In the genomic region with DNA sequence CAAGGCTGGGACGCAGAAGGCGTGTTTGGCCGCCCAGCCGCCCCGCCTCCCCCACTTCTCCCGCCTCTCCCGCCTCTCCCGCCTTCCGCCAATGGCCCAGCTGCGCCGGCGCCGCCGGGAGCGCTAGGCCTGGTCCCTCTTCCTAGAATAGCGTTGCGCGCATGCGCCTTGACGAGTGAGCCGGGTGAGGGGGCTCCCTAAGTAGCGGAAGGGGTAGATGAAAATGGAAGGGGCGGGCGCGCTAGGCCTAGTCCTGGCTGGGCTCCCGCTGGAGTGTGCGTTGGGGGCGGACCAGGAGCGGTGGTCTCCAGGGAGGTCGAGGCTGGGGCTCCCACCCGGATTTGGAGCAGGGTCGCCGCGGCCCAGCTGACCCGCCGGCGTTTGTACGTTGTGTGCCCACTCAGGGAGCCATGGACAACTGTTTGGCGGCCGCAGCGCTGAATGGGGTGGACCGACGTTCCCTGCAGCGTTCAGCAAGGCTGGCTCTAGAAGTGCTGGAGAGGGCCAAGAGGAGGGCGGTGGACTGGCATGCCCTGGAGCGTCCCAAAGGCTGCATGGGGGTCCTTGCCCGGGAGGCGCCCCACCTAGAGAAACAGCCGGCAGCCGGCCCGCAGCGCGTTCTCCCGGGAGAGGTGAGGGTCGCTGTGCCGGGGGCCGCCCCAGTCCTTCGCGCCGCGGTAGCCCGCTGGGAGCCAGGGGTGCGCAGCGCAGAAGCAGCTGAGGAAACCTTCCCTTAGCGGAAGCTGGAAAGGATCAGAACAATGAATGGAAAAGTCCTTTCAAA, we compare ENCODE assay signal across 8 cellular contexts. TPM values are rescaled to one million over a fixed set of nuclear protein-coding genes. Genes with fewer than 3 reads are reported as not detected.
DNase-seq lines count a peak whose midpoint lies in the region; ATAC-seq and TF ChIP-seq lines count a peak whose summit lies in the region.

TSS of gene AKIP1 (plus strand) at position 150 of the 784 bp plus-strand sequence. CDS start at position 411, 261 bp downstream.

- peaks cover 6% of the 10 kb centered on the region for H3K36me3 Mint-ChIP-seq in activated CD4-positive, alpha-beta memory T cell treated with anti-CD3 and anti-CD28 coated beads for 36 hours

- TF ChIP-seq RAD21 in liver (IDR thresholded peaks at IDR 0.05): peak in 1 of 2 donors; percentile 41

- CTCF ChIA-PET in activated CD4-positive, alpha-beta memory T cell treated with anti-CD3 and anti-CD28 coated beads for 36 hours (lab: Charles Lee): interaction anchor here (2.0 to 5.1 kb wide), 2 partner anchors 49 to 227 kb away, joined by 12 to 62 read pairs; no protein-coding TSS in a partner anchor

- peak within 1 kb of the TSS; percentile 45 to 83 for H3K9ac ChIP-seq in liver (ENCODE audit: low read depth in 1 of 2, low read length in 2 of 2)

- no peaks in the 10 kb centered on the region for H3K9me3 ChIP-seq in liver (ENCODE audit: control insufficient read depth in 4 of 4, low read length in 3 of 4)

- WGBS in liver: under 1% methylated on average over 65 of the region's 65 CpGs

- peak; percentile 61 for ATAC-seq in GM19372 (IDR thresholded peaks at IDR 0.05; ENCODE audit: low read depth, unreplicated experiment)
- peak; percentile 62 for ATAC-seq in HG03571 (IDR thresholded peaks at IDR 0.05; ENCODE audit: unreplicated experiment)

- H3K27me3 Mint-ChIP-seq in activated CD4-positive, alpha-beta memory T cell treated with anti-CD3 and anti-CD28 coated beads for 36 hours: no peaks in the 10 kb centered on the region

- H3K27ac ChIP-seq in liver (ENCODE audit: low read depth in 1 of 2, low read length in 2 of 2): peak within 1 kb of the TSS; percentile 73 to 87

- DNase-seq in C1 segment of cervical spinal cord (lab: John Stamatoyannopoulos, UW) (peak; percentile 55 to 95 (median 90)), NCI-H82 (lab: John Stamatoyannopoulos, UW) (peak; percentile 99), dermis microvascular lymphatic vessel endothelial cell (ENCODE audit: low read depth in 2 of 2) (peak; percentile 89 to 98)
- DNase-seq in activated CD4-positive, alpha-beta memory T cell treated with anti-CD3 and anti-CD28 coated beads for 36 hours: peak; percentile 91
- peak; percentile 82 for DNase-seq in stimulated activated CD4-positive, alpha-beta T cell treated with anti-CD3 and anti-CD28 coated beads, Interleukin-4, amount 100 ng/mL, for 1 hour

- H3K4me1 ChIP-seq in liver (ENCODE audit: control insufficient read depth in 4 of 4, insufficient read depth in 4 of 4, low read length in 3 of 4): peaks cover 0 to 16% (median 12%) of the 10 kb centered on the region in 4 donors

- intact Hi-C loops in activated CD4-positive, alpha-beta memory T cell treated with anti-CD3 and anti-CD28 coated beads for 36 hours (cut with micrococcal nuclease): loop anchor here (1.0 to 5.0 kb wide), 8 partner anchors 53 to 656 kb away; partner anchors contain the start of gene TMEM9B

- peak within 1 kb of the TSS; percentile 86 for H3K27ac Mint-ChIP-seq in activated CD4-positive, alpha-beta memory T cell treated with anti-CD3 and anti-CD28 coated beads for 36 hours

- peak within 1 kb of the TSS; percentile 74 to 99 (median 80) for H3K4me3 ChIP-seq in liver (ENCODE audit: low read depth in 1 of 3, low read length in 3 of 3)

- POLR2A ChIA-PET in activated CD4-positive, alpha-beta memory T cell treated with anti-CD3 and anti-CD28 coated beads for 36 hours (lab: Charles Lee): interaction anchor here (3.3 kb wide), 1 partner anchor 53 kb away, joined by 9 read pairs; the partner anchor contains the start of gene TMEM9B

- no peaks in the 10 kb centered on the region for H3K9me3 Mint-ChIP-seq in activated CD4-positive, alpha-beta memory T cell treated with anti-CD3 and anti-CD28 coated beads for 36 hours

- no peak for TF ChIP-seq CTCF in liver (IDR thresholded peaks at IDR 0.05; ENCODE audit: low read depth, low read length, missing input control)

- peak within 1 kb of the TSS; percentile 94 for H3K4me3 Mint-ChIP-seq in activated CD4-positive, alpha-beta memory T cell treated with anti-CD3 and anti-CD28 coated beads for 36 hours

- H3K4me1 Mint-ChIP-seq in activated CD4-positive, alpha-beta memory T cell treated with anti-CD3 and anti-CD28 coated beads for 36 hours (ENCODE audit: low read depth): peaks cover 45% of the 10 kb centered on the region

- peaks cover 0 to under 1% (median 0%) of the 10 kb centered on the region in 4 donors for H3K36me3 ChIP-seq in liver (ENCODE audit: control insufficient read depth in 4 of 4, insufficient read depth in 3 of 4, low read depth in 1 of 4, low read length in 3 of 4)

- no peaks in the 10 kb centered on the region for H3K27me3 ChIP-seq in liver (ENCODE audit: control insufficient read depth in 4 of 4, insufficient read depth in 4 of 4, low read length in 3 of 4)

TF ChIP-seq in liver, 16 proteins besides CTCF, POLR2A, EP300 and RAD21:
- TF ChIP-seq ZBTB33 (IDR thresholded peaks at IDR 0.05): no peak
- no peak for TF ChIP-seq ATF3 (IDR thresholded peaks at IDR 0.05)
- TF ChIP-seq YY1 (IDR thresholded peaks at IDR 0.05): peak; percentile 50
- TF ChIP-seq GABPA (IDR thresholded peaks at IDR 0.05 in 1 of 2, conservative IDR thresholded peaks at IDR 0.05 in 1 of 2): peak in 1 of 2 donors; percentile 72
- no peak for TF ChIP-seq SP1 (IDR thresholded peaks at IDR 0.05)

RNA-seq across cellular contexts. Expression of gene AKIP1, which starts in this region (rescaled TPM):
- 10 to 100 TPM; 37.9 to 39.9 TPM for total RNA-seq in activated CD4-positive, alpha-beta memory T cell treated with anti-CD3 and anti-CD28 coated beads for 36 hours
- total RNA-seq in dermis microvascular lymphatic vessel endothelial cell (19.0 and 31.3 TPM in 2 replicates), liver (10 to 100 TPM in 1 of 2 donors, 1 to 10 TPM in 1; 9.3 to 10.1 TPM)
- 10 to 100 TPM in 1 of 2 donors, 1 to 10 TPM in 1; 9.7 to 12.3 TPM for polyA plus RNA-seq in liver

Comparison
In these comparisons a context has a peak if more than half of its experiments do, and no peak if none do; other contexts are left out.
1. Peak in every context shown above with its lines: DNase-seq, ATAC-seq, H3K4me3 ChIP-seq and H3K27ac ChIP-seq.